9 cellular contexts compared by ENCODE assay signal in the genomic region with DNA sequence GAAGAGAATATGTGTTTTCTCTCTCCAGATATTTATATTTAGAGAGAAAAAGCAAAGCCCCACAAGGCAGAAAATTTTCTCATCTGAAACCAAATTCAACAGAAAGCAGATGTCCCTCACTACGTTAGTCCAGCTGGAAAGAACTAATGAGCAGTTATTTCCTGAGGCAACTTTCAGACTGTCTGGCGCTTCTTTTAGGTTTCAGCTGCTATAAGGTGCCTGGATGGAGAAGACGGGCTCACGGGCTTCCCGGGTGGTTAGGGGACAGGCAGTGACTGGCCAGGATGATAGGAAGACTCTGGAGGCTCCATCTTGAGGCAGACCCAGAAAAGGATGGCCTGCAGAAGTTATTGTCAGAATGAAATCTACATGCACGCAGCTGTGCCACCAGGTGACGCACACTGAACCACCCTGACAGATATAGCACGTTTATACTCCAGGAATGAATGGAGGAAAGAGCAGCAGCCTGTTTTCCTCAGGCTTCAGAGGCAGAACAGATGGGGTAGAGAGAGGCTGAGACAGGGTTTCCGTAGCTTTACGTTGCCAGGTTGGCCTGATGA. TPM values are rescaled to one million over a fixed set of nuclear protein-coding genes. Genes with fewer than 3 reads are reported as not detected.
DNase-seq lines count a peak whose midpoint lies in the region; ATAC-seq, FAIRE-seq and TF ChIP-seq lines count a peak whose summit lies in the region.
"Had no signal": no experiment of that assay in that cellular context is flagged by ENCODE, and none has a peak within 500 bp of the region (broad histone marks: within the 10 kb centered on the region; RNA-seq: fewer than 3 reads in every experiment).

No MANE protein-coding gene starts in this region.

- peaks cover 10% of the 10 kb centered on the region for H3K27me3 Mint-ChIP-seq in activated T-helper 1 cell treated with anti-CD3 and anti-CD28 coated beads, Interleukin-12 subunit alpha, Interleukin-12 subunit beta, Interleukin-2, Interleukin-4 antibody, amounts not matched to agents 30 ng/mL and 10 ng/mL and 1 ng/mL, durations not matched to agents 14 hours and 24 hours and 36 hours (ENCODE audit: insufficient read depth)

- no peak overlapping the region for H3K27ac Mint-ChIP-seq in activated T-helper 1 cell treated with anti-CD3 and anti-CD28 coated beads, Interleukin-12 subunit alpha, Interleukin-12 subunit beta, Interleukin-2, Interleukin-4 antibody, amounts not matched to agents 30 ng/mL and 10 ng/mL and 1 ng/mL, durations not matched to agents 14 hours and 24 hours and 36 hours

- ATAC-seq in GM21447 (IDR thresholded peaks at IDR 0.05; ENCODE audit: unreplicated experiment) (peak; percentile 56), GM19397 (IDR thresholded peaks at IDR 0.05; ENCODE audit: unreplicated experiment) (no peak)
- ATAC-seq: body of pancreas had no signal

- no peaks in the 10 kb centered on the region for H3K4me1 Mint-ChIP-seq in activated T-helper 1 cell treated with anti-CD3 and anti-CD28 coated beads, Interleukin-12 subunit alpha, Interleukin-12 subunit beta, Interleukin-2, Interleukin-4 antibody, amounts not matched to agents 30 ng/mL and 10 ng/mL and 1 ng/mL, durations not matched to agents 14 hours and 24 hours and 36 hours (ENCODE audit: low read depth)

- DNase-seq in GM10266 (ENCODE audit: extremely low spot score) (peak; percentile 54), NCI-H446 treated with DMSO at 0.1 percent for 48 hours (lab: John Stamatoyannopoulos, UW) (peak; percentile 82), keratinocyte (ENCODE audit: low read depth, low spot score) (no peak), MG63 (no peak), iPS-NIHi11 (ENCODE audit: low spot score) (no peak)
- DNase-seq in activated T-helper 1 cell treated with anti-CD3 and anti-CD28 coated beads, Interleukin-12 subunit alpha, Interleukin-12 subunit beta, Interleukin-2, Interleukin-4 antibody, amounts not matched to agents 30 ng/mL and 10 ng/mL and 1 ng/mL, durations not matched to agents 14 hours and 24 hours and 36 hours (ENCODE audit: low spot score): no peak

- H3K36me3 Mint-ChIP-seq in activated T-helper 1 cell treated with anti-CD3 and anti-CD28 coated beads, Interleukin-12 subunit alpha, Interleukin-12 subunit beta, Interleukin-2, Interleukin-4 antibody, amounts not matched to agents 30 ng/mL and 10 ng/mL and 1 ng/mL, durations not matched to agents 14 hours and 24 hours and 36 hours (ENCODE audit: low read depth): no peaks in the 10 kb centered on the region

- H3K27me3 ChIP-seq in keratinocyte (ENCODE audit: control insufficient read depth, extremely low read depth, insufficient read depth, low read length) (no peaks in the 10 kb centered on the region), MG63 (no peaks in the 10 kb centered on the region)
- H3K27me3 ChIP-seq: body of pancreas had no signal

- H3K36me3 ChIP-seq in keratinocyte (ENCODE audit: control insufficient read depth in 2 of 2, extremely low read depth in 1 of 2, insufficient read depth in 2 of 2, low read length in 2 of 2) (no peaks in the 10 kb centered on the region), MG63 (no peaks in the 10 kb centered on the region)

- no peaks in the 10 kb centered on the region for H3K9me3 Mint-ChIP-seq in activated T-helper 1 cell treated with anti-CD3 and anti-CD28 coated beads, Interleukin-12 subunit alpha, Interleukin-12 subunit beta, Interleukin-2, Interleukin-4 antibody, amounts not matched to agents 30 ng/mL and 10 ng/mL and 1 ng/mL, durations not matched to agents 14 hours and 24 hours and 36 hours

- peak; percentile 49 for TF ChIP-seq CTCF in GM10266 (IDR thresholded peaks at IDR 0.05; ENCODE audit: control insufficient read depth, insufficient read depth, low read depth, missing control alignments)
- peak; percentile 38 to 70 (median 47) for TF ChIP-seq CTCF in keratinocyte (optimal IDR thresholded peaks at IDR 0.05 in 1 of 3, IDR thresholded peaks at IDR 0.05 in 1 of 3, conservative IDR thresholded peaks at IDR 0.05 in 1 of 3; ENCODE audit: extremely low read depth in 1 of 3, insufficient read depth in 2 of 3, low read length in 3 of 3)

- H3K9me3 ChIP-seq in keratinocyte (ENCODE audit: control insufficient read depth, low read depth, low read length) (no peaks in the 10 kb centered on the region), MG63 (no peaks in the 10 kb centered on the region)
- H3K9me3 ChIP-seq: body of pancreas had no signal

- H3K9ac ChIP-seq in keratinocyte (ENCODE audit: control insufficient read depth, extremely low read depth, insufficient read depth, low read length): no peak overlapping the region

- no peak overlapping the region for H3K4me2 ChIP-seq in keratinocyte (ENCODE audit: control insufficient read depth, extremely low read depth, insufficient read depth, low read depth, low read length)

- FAIRE-seq in keratinocyte (lab: Jason Lieb, UNC): peak; percentile 39

- no peaks in the 10 kb centered on the region for H4K20me1 ChIP-seq in keratinocyte (ENCODE audit: control insufficient read depth, extremely low read depth, insufficient read depth, low read length)

- peaks cover 5% of the 10 kb centered on the region for H3K4me1 ChIP-seq in keratinocyte (ENCODE audit: control insufficient read depth, extremely low read depth, insufficient read depth, low read length)

- H3K4me3 ChIP-seq in keratinocyte (ENCODE audit: control insufficient read depth in 2 of 3, extremely low read depth in 1 of 3, insufficient read depth in 2 of 3, low read depth in 1 of 3, low read length in 3 of 3) (no peak overlapping the region), MG63 (no peak overlapping the region)
- H3K4me3 ChIP-seq: body of pancreas had no signal

- intact Hi-C loops in activated T-helper 1 cell treated with anti-CD3 and anti-CD28 coated beads, Interleukin-12 subunit alpha, Interleukin-12 subunit beta, Interleukin-2, Interleukin-4 antibody, amounts not matched to agents 30 ng/mL and 10 ng/mL and 1 ng/mL, durations not matched to agents 14 hours and 24 hours and 36 hours (cut with micrococcal nuclease): no loop called here

- no peaks in the 10 kb centered on the region for H3K9me1 ChIP-seq in keratinocyte (ENCODE audit: control insufficient read depth, extremely low read depth, insufficient read depth, low read length)

- H2AFZ ChIP-seq in keratinocyte (ENCODE audit: control insufficient read depth, low read length): no peak overlapping the region

- no peak overlapping the region for H3K4me3 Mint-ChIP-seq in activated T-helper 1 cell treated with anti-CD3 and anti-CD28 coated beads, Interleukin-12 subunit alpha, Interleukin-12 subunit beta, Interleukin-2, Interleukin-4 antibody, amounts not matched to agents 30 ng/mL and 10 ng/mL and 1 ng/mL, durations not matched to agents 14 hours and 24 hours and 36 hours

- dilution Hi-C loops in keratinocyte (cut with MboI; ENCODE audit: extremely low pct_ligation_motif_present, low sequenced_read_pairs): no loop called here

- no peak overlapping the region for H3K27ac ChIP-seq in keratinocyte (ENCODE audit: control insufficient read depth, insufficient read depth, low read length)
- H3K27ac ChIP-seq: body of pancreas had no signal

- no peaks in the 10 kb centered on the region for H3K79me2 ChIP-seq in keratinocyte (ENCODE audit: control insufficient read depth, insufficient read depth, low read length)

RNA-seq across cellular contexts. Expression of gene MRPL35, which starts 50.7 kb away (rescaled TPM):
- polyA plus RNA-seq in keratinocyte: 65.3 to 76.4 TPM (median 71.9 TPM) in 3 replicates
- polyA plus RNA-seq in keratinocyte (2011; ENCODE audit: low read depth): 10.8 TPM
- 50.9 and 76.6 TPM in 2 replicates for polyA plus RNA-seq in keratinocyte (2011; cell fraction: cytosol; rRNA removed)
- 46.7 and 47.5 TPM in 2 replicates for polyA plus RNA-seq in keratinocyte (2011; cell fraction: nucleus; rRNA removed)
- 18.7 and 41.6 TPM in 2 replicates for polyA plus RNA-seq in keratinocyte (2012; ENCODE audit: low replicate concordance)
- 23.8 to 48.2 TPM (median 25.5 TPM) in 3 replicates for polyA minus RNA-seq in keratinocyte
- 12.5 TPM for polyA minus RNA-seq in keratinocyte (2011; cell fraction: cytosol; rRNA and poly(A)+ RNA removed)
- 14.4 and 23.8 TPM in 2 replicates for polyA minus RNA-seq in keratinocyte (2011; cell fraction: nucleus; rRNA and poly(A)+ RNA removed)
- total RNA-seq in MG63 (2014; rRNA removed; shearing (Covaris generic); ENCODE audit: low replicate concordance): 75.5 and 77.0 TPM in 2 replicates
- 63.1 and 63.8 TPM in 2 replicates for total RNA-seq in activated T-helper 1 cell treated with anti-CD3 and anti-CD28 coated beads, Interleukin-12 subunit alpha, Interleukin-12 subunit beta, Interleukin-2, Interleukin-4 antibody, amounts not matched to agents 30 ng/mL and 10 ng/mL and 1 ng/mL, durations not matched to agents 14 hours and 24 hours and 36 hours

RNA-seq across cellular contexts. Expression of gene IMMT, which starts 54.7 kb away (rescaled TPM):
- polyA plus RNA-seq in keratinocyte: 65.2 to 91.5 TPM (median 74.0 TPM) in 3 replicates
- polyA plus RNA-seq in keratinocyte (2011; ENCODE audit: low read depth): 82.5 TPM
- 57.7 and 77.3 TPM in 2 replicates for polyA plus RNA-seq in keratinocyte (2011; cell fraction: cytosol; rRNA removed)
- 88.2 and 93.2 TPM in 2 replicates for polyA plus RNA-seq in keratinocyte (2011; cell fraction: nucleus; rRNA removed)
- polyA plus RNA-seq in keratinocyte (2012; ENCODE audit: low replicate concordance): 51.7 and 87.4 TPM in 2 replicates
- polyA minus RNA-seq in keratinocyte: 31.0 to 75.8 TPM (median 47.1 TPM) in 3 replicates
- 57.6 TPM for polyA minus RNA-seq in keratinocyte (2011; cell fraction: cytosol; rRNA and poly(A)+ RNA removed)
- polyA minus RNA-seq in keratinocyte (2011; cell fraction: nucleus; rRNA and poly(A)+ RNA removed): 38.9 and 66.7 TPM in 2 replicates
- total RNA-seq in MG63 (2014; rRNA removed; shearing (Covaris generic); ENCODE audit: low replicate concordance): 54.4 and 57.5 TPM in 2 replicates
- 164 and 166 TPM in 2 replicates for total RNA-seq in activated T-helper 1 cell treated with anti-CD3 and anti-CD28 coated beads, Interleukin-12 subunit alpha, Interleukin-12 subunit beta, Interleukin-2, Interleukin-4 antibody, amounts not matched to agents 30 ng/mL and 10 ng/mL and 1 ng/mL, durations not matched to agents 14 hours and 24 hours and 36 hours

Comparison
In these comparisons a context has a peak if more than half of its experiments do, and no peak if none do; other contexts are left out.
1. DNase-seq: peak in GM10266 (single experiment) and NCI-H446 treated with DMSO at 0.1 percent for 48 hours (single experiment); none in keratinocyte (single experiment), MG63 (single experiment), iPS-NIHi11 (single experiment) and activated T-helper 1 cell treated with anti-CD3 and anti-CD28 coated beads, Interleukin-12 subunit alpha, Interleukin-12 subunit beta, Interleukin-2, Interleukin-4 antibody, amounts not matched to agents 30 ng/mL and 10 ng/mL and 1 ng/mL, durations not matched to agents 14 hours and 24 hours and 36 hours (single experiment).